ENCODE assay signal across 8 cellular contexts in genomic region chr20:1118336-1119127, GRCh38. TPM values are rescaled to one million over a fixed set of nuclear protein-coding genes. Genes with fewer than 3 reads are reported as not detected.
A peak's percentile ranks its signal among the peaks of the same experiment; 100 is the strongest.
DNase-seq lines count a peak whose midpoint lies in the region; ATAC-seq and TF ChIP-seq lines count a peak whose summit lies in the region.

A gene with protein sequence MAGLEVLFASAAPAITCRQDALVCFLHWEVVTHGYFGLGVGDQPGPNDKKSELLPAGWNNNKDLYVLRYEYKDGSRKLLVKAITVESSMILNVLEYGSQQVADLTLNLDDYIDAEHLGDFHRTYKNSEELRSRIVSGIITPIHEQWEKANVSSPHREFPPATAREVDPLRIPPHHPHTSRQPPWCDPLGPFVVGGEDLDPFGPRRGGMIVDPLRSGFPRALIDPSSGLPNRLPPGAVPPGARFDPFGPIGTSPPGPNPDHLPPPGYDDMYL (plus strand): TSS chr20:1118602. CDS start chr20:1118774, 172 bp downstream.

- TF ChIP-seq CTCF in Panc1 (IDR thresholded peaks at IDR 0.05) (no peak), esophagus muscularis mucosa (IDR thresholded peaks at IDR 0.05) (peak in 1 of 3 experiments; percentile 36)

- ATAC-seq in GM21723 (IDR thresholded peaks at IDR 0.05; ENCODE audit: unreplicated experiment) (peak; percentile 97), Panc1 (peak; percentile 99)

- in situ Hi-C loops in Panc1 (cut with HindIII; ENCODE audit: low pct_unique_long_range_greater_than_20kb, low sequenced_read_pairs) = no loop called here

- 0% methylated on average over 21 of the region's 62 CpGs for WGBS in esophagus muscularis mucosa

- H3K27me3 ChIP-seq in Panc1 (ENCODE audit: control insufficient read depth, insufficient read depth, low read length) (no peaks in the 10 kb centered on the region), esophagus muscularis mucosa (no peaks in the 10 kb centered on the region)

- TF ChIP-seq EP300 in esophagus muscularis mucosa (IDR thresholded peaks at IDR 0.05) = no peak

- CTCF ChIA-PET in Panc1 (lab: Charles Lee) = no interaction called here

- H3K4me3 ChIP-seq in Panc1 (ENCODE audit: low read depth in 2 of 2, low read length in 2 of 2) (peak within 1 kb of the TSS; percentile 98 to 99), esophagus muscularis mucosa (peak within 1 kb of the TSS; percentile 81 to 99 (median 89))

- H3K9me3 ChIP-seq in Panc1 (ENCODE audit: control insufficient read depth, insufficient read depth, low read depth, low read length) (no peaks in the 10 kb centered on the region), esophagus muscularis mucosa (no peaks in the 10 kb centered on the region)

- POLR2A ChIA-PET in Panc1 (lab: Charles Lee) = no interaction called here

- TF ChIP-seq POLR2A in esophagus muscularis mucosa (IDR thresholded peaks at IDR 0.05; ENCODE audit: low read depth) = no peak

- DNase-seq in DMS53 treated with DMSO at 0.1 percent for 48 hours (lab: John Stamatoyannopoulos, UW; ENCODE audit: unreplicated experiment) (peak; percentile 77), KG1 (lab: John Stamatoyannopoulos, UW) (peak; percentile 93), Panc1 (ENCODE audit: low read depth, low spot score) (peak; percentile 65), esophagus muscularis mucosa (ENCODE audit: extremely low spot score) (peak; percentile 98), myocyte (ENCODE audit: low read depth) (peak; percentile 92)
- peak; percentile 98 for DNase-seq in activated T-cell treated with anti-CD3 and anti-CD28 coated beads, Interleukin-2, amount 50 U/mL, for 48 hours
- DNase-seq in stimulated activated CD8-positive, alpha-beta memory T cell treated with anti-CD3 and anti-CD28 coated beads, Interleukin-7, amount 100 ng/mL, for 48 hours (ENCODE audit: extremely low read depth in 1 of 2, low read depth in 1 of 2) = peak; percentile 87 to 90

- H3K27ac ChIP-seq in Panc1 (ENCODE audit: low read length) (peak within 1 kb of the TSS; percentile 91), esophagus muscularis mucosa (replicated peaks in 1 of 4) (peak within 1 kb of the TSS; percentile 75 to 83 (median 82))

- H3K36me3 ChIP-seq in Panc1 (ENCODE audit: control insufficient read depth, insufficient read depth, low read length) (peaks cover 10% of the 10 kb centered on the region), esophagus muscularis mucosa (peaks cover 0 to 8% (median 1%) of the 10 kb centered on the region in 4 donors)

- intact Hi-C loops in Panc1 (cut with micrococcal nuclease; ENCODE audit: unreplicated experiment) (loop anchor here (2.0 kb wide), 1 partner anchor 348 kb away; the partner anchor contains the start of gene NSFL1C), esophagus muscularis mucosa (cut with DNase I) (loop anchor here (5.0 kb wide), 2 partner anchors 94 to 349 kb away; partner anchors contain the start of gene NSFL1C)

- peaks cover 42% of the 10 kb centered on the region for H3K4me1 ChIP-seq in Panc1 (ENCODE audit: control insufficient read depth, insufficient read depth, low read length)
- peaks cover 51 to 54% (median 54%) of the 10 kb centered on the region in 4 donors for H3K4me1 ChIP-seq in esophagus muscularis mucosa

- TSS peak; percentile 67 for BruUV-seq in Panc1 (replicated peaks; lab: Mats Ljungman, UMichigan)

RNA-seq across cellular contexts. Expression of the gene that starts here (rescaled TPM):
- total RNA-seq in Panc1 (2021; ENCODE audit: unreplicated experiment) = 161 TPM
- polyA plus RNA-seq in Panc1 (2012; ENCODE audit: insufficient read length) = 193 TPM
- 10 to 100 TPM; 65.4 to 91.5 (median 73.4) TPM for total RNA-seq in esophagus muscularis mucosa
- total RNA-seq in myocyte = 126 and 131 TPM in 2 replicates
- 146 TPM for polyA plus RNA-seq in myocyte (2012)

Comparison
In these comparisons a context has a peak if more than half of its experiments do, and no peak if none do; other contexts are left out.
1. Peak in every context shown above with its lines: DNase-seq, ATAC-seq, H3K4me3 ChIP-seq and H3K27ac ChIP-seq.